Comparison of ENCODE assay signal across 10 cellular contexts in genomic region chr5:141846031-141846430, GRCh38. TPM values are rescaled to one million over a fixed set of nuclear protein-coding genes. Genes with fewer than 3 reads are reported as not detected.
DNase-seq lines count a peak whose midpoint lies in the region; ATAC-seq and TF ChIP-seq lines count a peak whose summit lies in the region.
"Had no signal": no experiment of that assay in that cellular context is flagged by ENCODE, and none has a peak within 500 bp of the region (broad histone marks: within the 10 kb centered on the region; RNA-seq: fewer than 3 reads in every experiment).

No MANE protein-coding gene starts in this region.

- H3K36me3 Mint-ChIP-seq in activated naive CD4-positive, alpha-beta T cell treated with anti-CD3 and anti-CD28 coated beads, Interleukin-2, amount 50 U/mL, for 72 hours, result no peaks in the 10 kb centered on the region
- H3K36me3 Mint-ChIP-seq in activated naive CD4-positive, alpha-beta T cell treated with anti-CD3 and anti-CD28 coated beads, Interleukin-2, amount 10 ng/mL, durations not matched to agents 7 days and 5 days, result peaks cover 1% of the 10 kb centered on the region
- H3K36me3 Mint-ChIP-seq: CD4-positive, CD25-positive, alpha-beta regulatory T cell had no signal

- H3K9me3 ChIP-seq in NT2/D1 (ENCODE audit: insufficient read depth, low read length) (no peaks in the 10 kb centered on the region), testis (no peaks in the 10 kb centered on the region), Karpas-422 (ENCODE audit: low read length) (no peaks in the 10 kb centered on the region)
- H3K9me3 ChIP-seq: gastroesophageal sphincter had no signal

- no peaks in the 10 kb centered on the region for H3K79me2 ChIP-seq in Karpas-422 (ENCODE audit: low read length)

- CTCF ChIA-PET in activated naive CD4-positive, alpha-beta T cell treated with anti-CD3 and anti-CD28 coated beads, Interleukin-2, amount 10 ng/mL, durations not matched to agents 7 days and 5 days (lab: Charles Lee), result interaction anchor here (1.0 to 2.0 kb wide), 3 partner anchors 9 to 115 kb away, joined by 3 to 7 read pairs (median 4); no protein-coding TSS in a partner anchor

- H2AFZ ChIP-seq in Karpas-422 (ENCODE audit: low read length), result no peak overlapping the region

- no peak for TF ChIP-seq CTCF in testis (IDR thresholded peaks at IDR 0.05)

- no peaks in the 10 kb centered on the region for H3K27me3 ChIP-seq in NT2/D1 (ENCODE audit: insufficient read depth, insufficient read length)
- no peaks in the 10 kb centered on the region for H3K27me3 ChIP-seq in testis
- H3K27me3 ChIP-seq in Karpas-422 (ENCODE audit: low read length), result no peaks in the 10 kb centered on the region

- H4K20me1 ChIP-seq in Karpas-422 (ENCODE audit: insufficient read depth, low read depth, low read length), result no peaks in the 10 kb centered on the region

- no peaks in the 10 kb centered on the region for H3K36me3 ChIP-seq in NT2/D1 (ENCODE audit: insufficient read depth, insufficient read length, low read length)
- no peaks in the 10 kb centered on the region for H3K36me3 ChIP-seq in testis (ENCODE audit: low read depth, missing control alignments)
- no peaks in the 10 kb centered on the region for H3K36me3 ChIP-seq in Karpas-422 (ENCODE audit: insufficient read depth, low read length)
- H3K36me3 ChIP-seq: gastroesophageal sphincter had no signal

- no peaks in the 10 kb centered on the region for H3K9me2 ChIP-seq in Karpas-422 (replicated peaks; ENCODE audit: insufficient read depth, low read length)

- peaks cover 23% of the 10 kb centered on the region for H3K4me1 Mint-ChIP-seq in activated naive CD4-positive, alpha-beta T cell treated with anti-CD3 and anti-CD28 coated beads, Interleukin-2, amount 10 ng/mL, durations not matched to agents 7 days and 5 days

- DNase-seq in activated naive CD4-positive, alpha-beta T cell treated with anti-CD3 and anti-CD28 coated beads, Interleukin-2, amount 50 U/mL, for 72 hours (ENCODE audit: low spot score in 2 of 2), result no peak
- no peak for DNase-seq in activated naive CD4-positive, alpha-beta T cell treated with anti-CD3 and anti-CD28 coated beads, Interleukin-2, amount 10 ng/mL, durations not matched to agents 7 days and 5 days
- no peak for DNase-seq in NT2/D1 (ENCODE audit: low read depth, low spot score)
- DNase-seq in globus pallidus (ENCODE audit: low spot score), result peak; percentile 85
- DNase-seq in testis, result peak; percentile 40
- no peak for DNase-seq in Karpas-422
- no peak for DNase-seq in NOMO-1 (lab: John Stamatoyannopoulos, UW; ENCODE audit: unreplicated experiment in 2 of 2)

- H3K27ac ChIP-seq in testis (no peak overlapping the region), Karpas-422 (ENCODE audit: low read length) (no peak overlapping the region)

- H3K9ac ChIP-seq in NT2/D1 (ENCODE audit: insufficient read length, low read depth), result peak overlapping the region; percentile 25
- no peak overlapping the region for H3K9ac ChIP-seq in Karpas-422 (ENCODE audit: low read length)

- no peak for TF ChIP-seq POLR2A in testis (IDR thresholded peaks at IDR 0.05)

- WGBS in testis, 2 donors, result 44 to 49% methylated on average over 10 of the region's 10 CpGs

- no peaks in the 10 kb centered on the region for H3K9me3 Mint-ChIP-seq in activated naive CD4-positive, alpha-beta T cell treated with anti-CD3 and anti-CD28 coated beads, Interleukin-2, amount 50 U/mL, for 72 hours
- H3K9me3 Mint-ChIP-seq in activated naive CD4-positive, alpha-beta T cell treated with anti-CD3 and anti-CD28 coated beads, Interleukin-2, amount 10 ng/mL, durations not matched to agents 7 days and 5 days, result no peaks in the 10 kb centered on the region

- no peak overlapping the region for H3K4me2 ChIP-seq in Karpas-422 (ENCODE audit: low read depth, low read length, poor library complexity, severe bottlenecking)

- H3K27ac Mint-ChIP-seq in activated naive CD4-positive, alpha-beta T cell treated with anti-CD3 and anti-CD28 coated beads, Interleukin-2, amount 50 U/mL, for 72 hours, result peak overlapping the region; percentile 6 to 63
- no peak overlapping the region for H3K27ac Mint-ChIP-seq in activated naive CD4-positive, alpha-beta T cell treated with anti-CD3 and anti-CD28 coated beads, Interleukin-2, amount 10 ng/mL, durations not matched to agents 7 days and 5 days
- H3K27ac Mint-ChIP-seq: CD4-positive, CD25-positive, alpha-beta regulatory T cell had no signal

- intact Hi-C loops in testis (cut with DNase I; ENCODE audit: low total_unique reads), result no loop called here

- H3K27me3 Mint-ChIP-seq in activated naive CD4-positive, alpha-beta T cell treated with anti-CD3 and anti-CD28 coated beads, Interleukin-2, amount 10 ng/mL, durations not matched to agents 7 days and 5 days, result peaks cover 82% of the 10 kb centered on the region

- ATAC-seq in activated naive CD4-positive, alpha-beta T cell treated with anti-CD3 and anti-CD28 coated beads, Interleukin-2, amount 50 U/mL, for 72 hours, result no peak
- ATAC-seq in GM21529 (IDR thresholded peaks at IDR 0.05; ENCODE audit: unreplicated experiment), result no peak
- ATAC-seq: gastroesophageal sphincter had no signal

- H3K4me3 Mint-ChIP-seq in activated naive CD4-positive, alpha-beta T cell treated with anti-CD3 and anti-CD28 coated beads, Interleukin-2, amount 10 ng/mL, durations not matched to agents 7 days and 5 days, result no peak overlapping the region

- H3K4me3 ChIP-seq in NT2/D1 (ENCODE audit: insufficient read length, low read depth) (no peak overlapping the region), testis (no peak overlapping the region), Karpas-422 (ENCODE audit: low read length) (no peak overlapping the region)
- H3K4me3 ChIP-seq: gastroesophageal sphincter had no signal

- H3K4me1 ChIP-seq in NT2/D1 (ENCODE audit: insufficient read depth, insufficient read length), result peaks cover 25% of the 10 kb centered on the region
- H3K4me1 ChIP-seq in testis, result peaks cover 5% of the 10 kb centered on the region
- peaks cover 44% of the 10 kb centered on the region for H3K4me1 ChIP-seq in Karpas-422 (ENCODE audit: low read length)

RNA-seq across cellular contexts. Expression of gene PCDH1, which starts 32.2 kb away (rescaled TPM):
- total RNA-seq in activated naive CD4-positive, alpha-beta T cell treated with anti-CD3 and anti-CD28 coated beads, Interleukin-2, amount 50 U/mL, for 72 hours, result under 1 TPM in 1 of 2 donors, not detected in 1; 0.56 TPM
- total RNA-seq in testis, result 10 to 100 TPM in 1 of 2 donors, 1 to 10 TPM in 1; 9.6 to 10.6 TPM
- 5.6 TPM for polyA plus RNA-seq in testis (ENCODE audit: insufficient read depth, low read depth, low replicate concordance)
- not detected in 2 replicates for total RNA-seq in Karpas-422 (2014; rRNA removed; shearing (Covaris generic); ENCODE audit: low replicate concordance)

Comparison
In these comparisons a context has a peak if more than half of its experiments do, and no peak if none do; other contexts are left out.
1. DNase-seq: peak in globus pallidus (single experiment) and testis (single experiment); none in activated naive CD4-positive, alpha-beta T cell treated with anti-CD3 and anti-CD28 coated beads, Interleukin-2, amount 50 U/mL, for 72 hours (0 of 2), activated naive CD4-positive, alpha-beta T cell treated with anti-CD3 and anti-CD28 coated beads, Interleukin-2, amount 10 ng/mL, durations not matched to agents 7 days and 5 days (single experiment), NT2/D1 (single experiment), Karpas-422 (single experiment) and NOMO-1 (0 of 2).
2. RNA of gene PCDH1, which starts 32.2 kb away (total RNA-seq): 9.6 to 10.6 TPM in testis; 0.56 TPM in activated naive CD4-positive, alpha-beta T cell treated with anti-CD3 and anti-CD28 coated beads, Interleukin-2, amount 50 U/mL, for 72 hours and not detected in Karpas-422; every median in the first group is over 4 times any median in the second.